In genomic region chr20:10622657-10623418, GRCh38 we compare ENCODE assay signal across 12 cellular contexts. TPM values are rescaled to one million over a fixed set of nuclear protein-coding genes. Genes with fewer than 3 reads are reported as not detected.
DNase-seq lines count a peak whose midpoint lies in the region; ATAC-seq, FAIRE-seq and TF ChIP-seq lines count a peak whose summit lies in the region.
"Had no signal": no experiment of that assay in that cellular context is flagged by ENCODE, and none has a peak within 500 bp of the region (broad histone marks: within the 10 kb centered on the region; RNA-seq: fewer than 3 reads in every experiment).

No MANE protein-coding gene starts in this region.

- H3K4me3 ChIP-seq in astrocyte (ENCODE audit: insufficient read depth, low read depth, low read length) = peak overlapping the region; percentile 37
- H3K4me3 ChIP-seq in left ventricle myocardium inferior = peak overlapping the region; percentile 37

- H3K4me1 ChIP-seq in astrocyte (ENCODE audit: insufficient read depth, low read length) = peaks cover 27% of the 10 kb centered on the region
- H3K4me1 ChIP-seq in left ventricle myocardium inferior = peaks cover 36% of the 10 kb centered on the region

- no peaks in the 10 kb centered on the region for H4K20me1 ChIP-seq in astrocyte (ENCODE audit: insufficient read depth, low read length)

- H3K9me3 ChIP-seq in astrocyte (ENCODE audit: insufficient read depth, low read depth, low read length) = no peaks in the 10 kb centered on the region
- no peaks in the 10 kb centered on the region for H3K9me3 ChIP-seq in left ventricle myocardium inferior (replicated peaks)
- H3K9me3 ChIP-seq: BE2C had no signal

- H3K27me3 Mint-ChIP-seq in astrocyte (ENCODE audit: low read depth, unreplicated experiment) = no peaks in the 10 kb centered on the region
- H3K27me3 Mint-ChIP-seq: dendritic cell treated with granulocyte-macrophage colony-stimulating factor and Interleukin-4, amounts not matched to agents 40 ng/mL and 50 ng/mL, for 4 days had no signal

- H3K36me3 Mint-ChIP-seq in astrocyte (ENCODE audit: low read depth, unreplicated experiment) = no peaks in the 10 kb centered on the region
- H3K36me3 Mint-ChIP-seq: stimulated activated effector memory CD8-positive, alpha-beta T cell treated with anti-CD3 and anti-CD28 coated beads, Interleukin-12 subunit alpha, Interleukin-12 subunit beta, amount 100 ng/mL, for 72 hours had no signal

- H3K27me3 ChIP-seq in astrocyte (ENCODE audit: insufficient read depth, low read length) = no peaks in the 10 kb centered on the region
- H3K27me3 ChIP-seq in left ventricle myocardium inferior (ENCODE audit: low read depth) = no peaks in the 10 kb centered on the region
- H3K27me3 ChIP-seq: BE2C had no signal

- H3K79me2 ChIP-seq in astrocyte (ENCODE audit: insufficient read depth, low read length) = no peaks in the 10 kb centered on the region

- intact Hi-C loops in left ventricle myocardium inferior (cut with micrococcal nuclease) = no loop called here
- intact Hi-C loops in posterior vena cava (cut with DNase I) = no loop called here

- DNase-seq in AG20443 (ENCODE audit: low spot score) (peak; percentile 79), astrocyte (ENCODE audit: low read depth) (peak; percentile 89), left ventricle myocardium inferior (peak; percentile 34), posterior vena cava (ENCODE audit: low spot score) (peak; percentile 88)
- DNase-seq in activated CD4-positive, alpha-beta T cell treated with anti-CD3 and anti-CD28 coated beads for 48 hours = no peak
- DNase-seq: activated T-cell treated with anti-CD3 and anti-CD28 coated beads for 4 hours, BE2C had no signal

- peak; percentile 77 for FAIRE-seq in astrocyte (lab: Jason Lieb, UNC)

- H3K4me2 ChIP-seq in astrocyte (ENCODE audit: low read length) = peak overlapping the region; percentile 72

- H3K27ac ChIP-seq in astrocyte (ENCODE audit: low read depth, low read length) = peak overlapping the region; percentile 67
- peak overlapping the region; percentile 79 for H3K27ac ChIP-seq in left ventricle myocardium inferior (replicated peaks)

- no peak for ATAC-seq in HG02884 (IDR thresholded peaks at IDR 0.05; ENCODE audit: unreplicated experiment)
- ATAC-seq in GM21526 (IDR thresholded peaks at IDR 0.05; ENCODE audit: low FRiP score, unreplicated experiment) = no peak
- no peak for ATAC-seq in HG03135 (IDR thresholded peaks at IDR 0.05; ENCODE audit: unreplicated experiment)
- ATAC-seq: stimulated activated effector memory CD8-positive, alpha-beta T cell treated with anti-CD3 and anti-CD28 coated beads, Interleukin-12 subunit alpha, Interleukin-12 subunit beta, amount 100 ng/mL, for 72 hours had no signal

- H3K4me1 Mint-ChIP-seq in astrocyte (ENCODE audit: low read depth, unreplicated experiment) = peaks cover 41% of the 10 kb centered on the region
- H3K4me1 Mint-ChIP-seq: stimulated activated effector memory CD8-positive, alpha-beta T cell treated with anti-CD3 and anti-CD28 coated beads, Interleukin-12 subunit alpha, Interleukin-12 subunit beta, amount 100 ng/mL, for 72 hours had no signal

- peak overlapping the region; percentile 63 for H3K9ac ChIP-seq in astrocyte (ENCODE audit: low read length)

- H3K27ac Mint-ChIP-seq in astrocyte (ENCODE audit: unreplicated experiment) = peak overlapping the region; percentile 92
- H3K27ac Mint-ChIP-seq: dendritic cell treated with granulocyte-macrophage colony-stimulating factor and Interleukin-4, amounts not matched to agents 40 ng/mL and 50 ng/mL, for 4 days; stimulated activated effector memory CD8-positive, alpha-beta T cell treated with anti-CD3 and anti-CD28 coated beads, Interleukin-12 subunit alpha, Interleukin-12 subunit beta, amount 100 ng/mL, for 72 hours had no signal

- no peak overlapping the region for H3K4me3 Mint-ChIP-seq in astrocyte (ENCODE audit: unreplicated experiment)
- H3K4me3 Mint-ChIP-seq: dendritic cell treated with granulocyte-macrophage colony-stimulating factor and Interleukin-4, amounts not matched to agents 40 ng/mL and 50 ng/mL, for 4 days; stimulated activated effector memory CD8-positive, alpha-beta T cell treated with anti-CD3 and anti-CD28 coated beads, Interleukin-12 subunit alpha, Interleukin-12 subunit beta, amount 100 ng/mL, for 72 hours had no signal

- H2AFZ ChIP-seq in astrocyte (ENCODE audit: low read depth, low read length) = peak overlapping the region; percentile 6

- H3K9me3 Mint-ChIP-seq in astrocyte (ENCODE audit: unreplicated experiment) = no peaks in the 10 kb centered on the region
- H3K9me3 Mint-ChIP-seq: dendritic cell treated with granulocyte-macrophage colony-stimulating factor and Interleukin-4, amounts not matched to agents 40 ng/mL and 50 ng/mL, for 4 days; stimulated activated effector memory CD8-positive, alpha-beta T cell treated with anti-CD3 and anti-CD28 coated beads, Interleukin-12 subunit alpha, Interleukin-12 subunit beta, amount 100 ng/mL, for 72 hours had no signal

- TF ChIP-seq CTCF in astrocyte (IDR thresholded peaks at IDR 0.05; ENCODE audit: insufficient read depth, low read depth, low read length) (no peak), left ventricle myocardium inferior (IDR thresholded peaks at IDR 0.05; ENCODE audit: borderline replicate concordance) (no peak)

- no peaks in the 10 kb centered on the region for H3K36me3 ChIP-seq in astrocyte (ENCODE audit: insufficient read depth, low read length)
- H3K36me3 ChIP-seq in left ventricle myocardium inferior = peaks cover 4% of the 10 kb centered on the region
- H3K36me3 ChIP-seq: BE2C had no signal

RNA-seq across cellular contexts. Expression of gene JAG1, which starts 51.0 kb away (rescaled TPM):
- 278 and 380 TPM in 2 replicates for total RNA-seq in astrocyte
- total RNA-seq in left ventricle myocardium inferior = 20.5 TPM
- 10 to 100 TPM; 68.5 to 84.2 TPM for total RNA-seq in posterior vena cava
